Comparison of ENCODE assay signal across 6 cellular contexts in the genomic region with DNA sequence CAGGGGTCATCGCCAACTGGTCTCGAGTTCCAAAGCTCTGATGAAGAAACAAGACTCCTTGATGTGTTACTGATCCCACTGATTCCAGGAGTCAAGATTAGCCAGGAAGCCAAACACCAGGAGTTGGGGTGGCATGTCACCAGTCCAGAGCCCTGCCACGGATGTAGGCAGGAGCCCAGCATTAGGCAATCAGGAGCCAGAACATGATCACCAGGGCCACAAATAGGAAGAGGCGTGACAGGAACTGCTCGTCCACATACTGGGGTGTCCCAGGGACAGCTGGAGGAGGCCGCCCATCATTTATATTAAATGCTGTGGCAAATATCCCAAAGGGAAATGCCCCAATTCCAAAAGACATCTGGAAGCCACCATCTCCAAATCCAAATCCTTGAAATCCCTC.
DNase-seq lines count a peak whose midpoint lies in the region; ATAC-seq, FAIRE-seq and TF ChIP-seq lines count a peak whose summit lies in the region.
"Not testable (repeated sequence)": the region's sequence is repeated elsewhere in the genome, so short reads cannot be mapped to it uniquely, and the experiment has no call there.

No MANE protein-coding gene starts in this region.

- not testable (repeated sequence) for H3K4me1 Mint-ChIP-seq in neural crest cell

- not testable (repeated sequence) for H4K20me1 ChIP-seq in H1 (replicated peaks in 1 of 2; ENCODE audit: control insufficient read depth in 1 of 2, insufficient read depth in 2 of 2, low read length in 2 of 2); keratinocyte (ENCODE audit: control insufficient read depth, extremely low read depth, insufficient read depth, low read length)

- H2BK20ac ChIP-seq in H1 (ENCODE audit: low read length) = not testable (repeated sequence)

- H2AFZ ChIP-seq in H1 (ENCODE audit: low read length); keratinocyte (ENCODE audit: control insufficient read depth, low read length): not testable (repeated sequence)

- not testable (repeated sequence) for H3K79me1 ChIP-seq in H1 (ENCODE audit: low read depth, low read length)

- H3K9me3 ChIP-seq in H1 (ENCODE audit: insufficient read depth in 2 of 2, low read depth in 1 of 2, low read length in 1 of 2); keratinocyte (ENCODE audit: control insufficient read depth, low read depth, low read length); psoas muscle; upper lobe of right lung: not testable (repeated sequence)

- not testable (repeated sequence) for TF ChIP-seq POLR2A in GM12892 (IDR thresholded peaks at IDR 0.05; ENCODE audit: low read depth, low read length); H1 (IDR thresholded peaks at IDR 0.05; ENCODE audit: control extremely low read depth in 1 of 2, low read depth in 2 of 2, low read length in 2 of 2)

- H3K4me3 Mint-ChIP-seq in neural crest cell = not testable (repeated sequence)

- POLR2A ChIA-PET in H1 (lab: Charles Lee; ENCODE audit: partially characterized antibody) = not testable (repeated sequence)

- H3K27me3 ChIP-seq in H1 (replicated peaks in 1 of 4; ENCODE audit: control insufficient read depth in 3 of 4, extremely low read depth in 1 of 4, insufficient read depth in 3 of 4, low read length in 3 of 4); keratinocyte (ENCODE audit: control insufficient read depth, extremely low read depth, insufficient read depth, low read length); psoas muscle (ENCODE audit: insufficient read depth in 3 of 3, low read length in 2 of 3); upper lobe of right lung: not testable (repeated sequence)

- not testable (repeated sequence) for H3K9ac ChIP-seq in H1 (replicated peaks in 1 of 4; ENCODE audit: extremely low read depth in 1 of 4, low read depth in 3 of 4, low read length in 3 of 4); keratinocyte (ENCODE audit: control insufficient read depth, extremely low read depth, insufficient read depth, low read length)

- not testable (repeated sequence) for H3K79me2 ChIP-seq in H1 (ENCODE audit: control insufficient read depth in 1 of 2, insufficient read depth in 2 of 2, low read length in 2 of 2); keratinocyte (ENCODE audit: control insufficient read depth, insufficient read depth, low read length)

- not testable (repeated sequence) for H3K23ac ChIP-seq in H1 (ENCODE audit: insufficient read length)

- TF ChIP-seq CTCF in H1 (IDR thresholded peaks at IDR 0.05; ENCODE audit: control extremely low read depth in 1 of 3, insufficient read depth in 1 of 3, low read depth in 1 of 3, low read length in 3 of 3); keratinocyte (optimal IDR thresholded peaks at IDR 0.05 in 1 of 3, IDR thresholded peaks at IDR 0.05 in 1 of 3, conservative IDR thresholded peaks at IDR 0.05 in 1 of 3; ENCODE audit: extremely low read depth in 1 of 3, insufficient read depth in 2 of 3, low read length in 3 of 3); neural crest cell (conservative IDR thresholded peaks at IDR 0.05); psoas muscle (IDR thresholded peaks at IDR 0.05); upper lobe of right lung (IDR thresholded peaks at IDR 0.05): not testable (repeated sequence)

- not testable (repeated sequence) for H2AK5ac ChIP-seq in H1 (ENCODE audit: low read depth, low read length)

- not testable (repeated sequence) for H3K36me3 Mint-ChIP-seq in neural crest cell (ENCODE audit: low read depth)

- not testable (repeated sequence) for H2BK5ac ChIP-seq in H1 (ENCODE audit: low read depth, low read length)

- DNase-seq in GM12892 (ENCODE audit: insufficient read length); H1 (ENCODE audit: low read depth in 1 of 2, low spot score in 2 of 2); keratinocyte (ENCODE audit: low read depth, low spot score); neural crest cell (ENCODE audit: low read depth, low spot score); psoas muscle; upper lobe of right lung: not testable (repeated sequence)

- peak; percentile 38 for FAIRE-seq in GM12892 (lab: Jason Lieb, UNC)
- FAIRE-seq in H1 (lab: Jason Lieb, UNC) = peak; percentile 7
- FAIRE-seq in keratinocyte (lab: Jason Lieb, UNC) = peak; percentile 65

- not testable (repeated sequence) for H3K4me3 ChIP-seq in H1 (ENCODE audit: extremely low read depth in 1 of 4, insufficient read depth in 2 of 4, low read depth in 3 of 4, low read length in 4 of 4); keratinocyte (ENCODE audit: control insufficient read depth in 2 of 3, extremely low read depth in 1 of 3, insufficient read depth in 2 of 3, low read depth in 1 of 3, low read length in 3 of 3); psoas muscle; upper lobe of right lung

- H3K27me3 Mint-ChIP-seq in neural crest cell (ENCODE audit: low read depth) = not testable (repeated sequence)

- H3K23me2 ChIP-seq in H1 (ENCODE audit: low read depth, low read length) = not testable (repeated sequence)

- TF ChIP-seq RAD21 in H1 (IDR thresholded peaks at IDR 0.05 in 1 of 2, conservative IDR thresholded peaks at IDR 0.05 in 1 of 2; ENCODE audit: low read depth in 2 of 2, low read length in 2 of 2) = not testable (repeated sequence)

- not testable (repeated sequence) for H3K4me2 ChIP-seq in H1 (ENCODE audit: insufficient read depth in 1 of 2, low read depth in 2 of 2, low read length in 2 of 2); keratinocyte (ENCODE audit: control insufficient read depth, extremely low read depth, insufficient read depth, low read depth, low read length)

- H2BK120ac ChIP-seq in H1 (replicated peaks; ENCODE audit: low read depth, low read length) = not testable (repeated sequence)

- H2BK12ac ChIP-seq in H1 (ENCODE audit: low read depth, low read length) = not testable (repeated sequence)

- not testable (repeated sequence) for H4K91ac ChIP-seq in H1 (replicated peaks; ENCODE audit: insufficient read length, low read length)

- H2BK15ac ChIP-seq in H1 (ENCODE audit: low read length) = not testable (repeated sequence)

- H3K14ac ChIP-seq in H1 (ENCODE audit: insufficient read length) = not testable (repeated sequence)

- H3K27ac ChIP-seq in H1 (ENCODE audit: low read depth, low read length); keratinocyte (ENCODE audit: control insufficient read depth, insufficient read depth, low read length); psoas muscle; upper lobe of right lung: not testable (repeated sequence)

- CTCF ChIA-PET in H1 (lab: Charles Lee; ENCODE audit: partially characterized antibody) = not testable (repeated sequence)

- 82% methylated on average over 4 of the region's 6 CpGs; no CpG with 5 or more reads in 1 of the 2 experiments for WGBS in H1 (ENCODE audit: extremely low coverage in 1 of 2, insufficient coverage in 1 of 2, insufficient read length in 1 of 2, insufficient replicate concordance in 2 of 2, low coverage in 1 of 2, low lambda C conversion rate in 2 of 2, missing lambda C conversion rate in 1 of 2), 2 experiments
- WGBS in psoas muscle, 3 donors = 38 to 55% (median 44%) methylated on average over 6 of the region's 6 CpGs

- peak; percentile 95 to 100 (median 99) for ATAC-seq in psoas muscle
- ATAC-seq in upper lobe of right lung = peak; percentile 73

- H4K8ac ChIP-seq in H1 (ENCODE audit: extremely low read depth, insufficient read depth, low read length) = not testable (repeated sequence)

- not testable (repeated sequence) for H3K56ac ChIP-seq in H1 (replicated peaks; ENCODE audit: insufficient read length, low read depth, low read length)

- not testable (repeated sequence) for TF ChIP-seq EP300 in H1 (IDR thresholded peaks at IDR 0.05; ENCODE audit: borderline replicate concordance in 1 of 2, low read depth in 2 of 2, low read length in 2 of 2)

- not testable (repeated sequence) for H3K36me3 ChIP-seq in H1 (ENCODE audit: control insufficient read depth in 2 of 4, insufficient read depth in 4 of 4, low read length in 3 of 4); keratinocyte (ENCODE audit: control insufficient read depth in 2 of 2, extremely low read depth in 1 of 2, insufficient read depth in 2 of 2, low read length in 2 of 2); psoas muscle (ENCODE audit: insufficient read depth in 1 of 2, low read depth in 1 of 2); upper lobe of right lung

- not testable (repeated sequence) for H3K4me1 ChIP-seq in H1 (replicated peaks in 1 of 4; ENCODE audit: control insufficient read depth in 3 of 4, insufficient read depth in 4 of 4, low read length in 3 of 4); keratinocyte (ENCODE audit: control insufficient read depth, extremely low read depth, insufficient read depth, low read length); psoas muscle; upper lobe of right lung

- H3K27ac Mint-ChIP-seq in neural crest cell (ENCODE audit: unreplicated experiment) = peak overlapping the region; percentile 63

- not testable (repeated sequence) for H3K9me3 Mint-ChIP-seq in neural crest cell

- H4K5ac ChIP-seq in H1 (ENCODE audit: insufficient read length, low read depth, low read length) = not testable (repeated sequence)

- intact Hi-C loops in psoas muscle (cut with DNase I); upper lobe of right lung (cut with DNase I): not testable (repeated sequence)

- dilution Hi-C loops in keratinocyte (cut with MboI; ENCODE audit: extremely low pct_ligation_motif_present, low sequenced_read_pairs) = not testable (repeated sequence)

- H3K9me1 ChIP-seq in keratinocyte (ENCODE audit: control insufficient read depth, extremely low read depth, insufficient read depth, low read length) = not testable (repeated sequence)

- not testable (repeated sequence) for H3K4ac ChIP-seq in H1 (replicated peaks; ENCODE audit: insufficient read length, low read depth, low read length)

- not testable (repeated sequence) for H3K18ac ChIP-seq in H1 (ENCODE audit: extremely low read depth, low read length)
